Comparison of ENCODE assay signal across 17 cellular contexts in genomic region chr11:65243773-65244172, GRCh38. TPM values are rescaled to one million over a fixed set of nuclear protein-coding genes. Genes with fewer than 3 reads are reported as not detected.
DNase-seq lines count a peak whose midpoint lies in the region; TF ChIP-seq lines count a peak whose summit lies in the region.
"Had no signal": no experiment of that assay in that cellular context is flagged by ENCODE, and none has a peak within 500 bp of the region (broad histone marks: within the 10 kb centered on the region; RNA-seq: fewer than 3 reads in every experiment).

No MANE protein-coding gene starts in this region.

- TF ChIP-seq CTCF in chondrocyte (IDR thresholded peaks at IDR 0.05) (no peak), progenitor cell of endocrine pancreas (IDR thresholded peaks at IDR 0.05; ENCODE audit: unreplicated experiment) (no peak)

- DNase-seq in chondrocyte (ENCODE audit: low spot score) (peak; percentile 17), progenitor cell of endocrine pancreas (ENCODE audit: low spot score, unreplicated experiment) (no peak), SIG-M5 treated with dmso at 0.1 percent for 504 hours (lab: John Stamatoyannopoulos, UW; ENCODE audit: unreplicated experiment) (no peak), NCI-H187 (lab: John Stamatoyannopoulos, UW) (no peak)
- DNase-seq in activated naive CD8-positive, alpha-beta T cell treated with anti-CD3 and anti-CD28 coated beads for 36 hours, result no peak
- DNase-seq: BE2C; CD4-positive, alpha-beta memory T cell; DND-41; GDM1; GM23248; IMR-90; KBM-7 had no signal

- H3K9me3 ChIP-seq in HUES48 (ENCODE audit: control insufficient read depth, insufficient read depth, low read length) (no peaks in the 10 kb centered on the region), iPS-20b (ENCODE audit: insufficient read depth, low read depth, low read length) (no peaks in the 10 kb centered on the region)
- H3K9me3 ChIP-seq: A549, BE2C had no signal

- H3K4me3 ChIP-seq in HUES48 (ENCODE audit: low read depth, low read length), result no peak overlapping the region
- H3K4me3 ChIP-seq in iPS-20b (ENCODE audit: low read length), result no peak overlapping the region
- H3K4me3 ChIP-seq: A549, GM23248 had no signal

- H3K4me1 Mint-ChIP-seq in chondrocyte (ENCODE audit: low read depth), result no peaks in the 10 kb centered on the region
- peaks cover 8% of the 10 kb centered on the region for H3K4me1 Mint-ChIP-seq in progenitor cell of endocrine pancreas (ENCODE audit: low read depth)
- no peaks in the 10 kb centered on the region for H3K4me1 Mint-ChIP-seq in activated naive CD8-positive, alpha-beta T cell treated with anti-CD3 and anti-CD28 coated beads for 36 hours
- H3K4me1 Mint-ChIP-seq: CD4-positive, alpha-beta memory T cell had no signal

- H3K27ac Mint-ChIP-seq in chondrocyte (ENCODE audit: unreplicated experiment), result no peak overlapping the region
- peak overlapping the region; percentile 73 for H3K27ac Mint-ChIP-seq in progenitor cell of endocrine pancreas
- no peak overlapping the region for H3K27ac Mint-ChIP-seq in activated naive CD8-positive, alpha-beta T cell treated with anti-CD3 and anti-CD28 coated beads for 36 hours
- H3K27ac Mint-ChIP-seq: CD4-positive, alpha-beta memory T cell had no signal

- no peaks in the 10 kb centered on the region for H3K36me3 ChIP-seq in HUES48 (ENCODE audit: control insufficient read depth, insufficient read depth, low read length)
- no peaks in the 10 kb centered on the region for H3K36me3 ChIP-seq in iPS-20b (ENCODE audit: insufficient read depth, low read depth, low read length)
- H3K36me3 ChIP-seq: BE2C had no signal

- H3K27me3 Mint-ChIP-seq in chondrocyte (ENCODE audit: low read depth), result peaks cover 2% of the 10 kb centered on the region
- H3K27me3 Mint-ChIP-seq in progenitor cell of endocrine pancreas, result no peaks in the 10 kb centered on the region
- H3K27me3 Mint-ChIP-seq in activated naive CD8-positive, alpha-beta T cell treated with anti-CD3 and anti-CD28 coated beads for 36 hours, result no peaks in the 10 kb centered on the region
- H3K27me3 Mint-ChIP-seq: CD4-positive, alpha-beta memory T cell had no signal

- H3K4me1 ChIP-seq in HUES48 (ENCODE audit: control insufficient read depth, insufficient read depth, low read length) (peaks cover 7% of the 10 kb centered on the region), iPS-20b (ENCODE audit: insufficient read depth, low read length) (peaks cover 6% of the 10 kb centered on the region; the same call in 1 of the 2 replicates)
- H3K4me1 ChIP-seq: A549, BE2C had no signal

- H3K36me3 Mint-ChIP-seq in chondrocyte (ENCODE audit: low read depth), result no peaks in the 10 kb centered on the region
- H3K36me3 Mint-ChIP-seq in progenitor cell of endocrine pancreas (ENCODE audit: insufficient read depth), result peaks cover 4% of the 10 kb centered on the region
- H3K36me3 Mint-ChIP-seq in activated naive CD8-positive, alpha-beta T cell treated with anti-CD3 and anti-CD28 coated beads for 36 hours, result peaks cover 4% of the 10 kb centered on the region
- H3K36me3 Mint-ChIP-seq: CD4-positive, alpha-beta memory T cell had no signal

- H3K9me3 Mint-ChIP-seq in chondrocyte (ENCODE audit: low read depth), result peaks cover 5% of the 10 kb centered on the region
- H3K9me3 Mint-ChIP-seq in progenitor cell of endocrine pancreas (ENCODE audit: low read depth), result peaks cover 3% of the 10 kb centered on the region
- peaks cover 6% of the 10 kb centered on the region for H3K9me3 Mint-ChIP-seq in activated naive CD8-positive, alpha-beta T cell treated with anti-CD3 and anti-CD28 coated beads for 36 hours

- H3K27me3 ChIP-seq in HUES48 (ENCODE audit: control insufficient read depth, insufficient read depth, low read length), result no peaks in the 10 kb centered on the region
- H3K27me3 ChIP-seq in iPS-20b (ENCODE audit: insufficient read depth, low read length), result no peaks in the 10 kb centered on the region
- H3K27me3 ChIP-seq: BE2C had no signal

- H3K9ac ChIP-seq in HUES48 (ENCODE audit: low read depth, low read length) (no peak overlapping the region), iPS-20b (ENCODE audit: low read depth, low read length) (peak overlapping the region; percentile 45; the same call in 1 of the 2 replicates)
- H3K9ac ChIP-seq: GM23248 had no signal

- H3K4me3 Mint-ChIP-seq in chondrocyte (ENCODE audit: unreplicated experiment), result no peak overlapping the region
- H3K4me3 Mint-ChIP-seq in progenitor cell of endocrine pancreas (ENCODE audit: low read depth), result no peak overlapping the region
- no peak overlapping the region for H3K4me3 Mint-ChIP-seq in activated naive CD8-positive, alpha-beta T cell treated with anti-CD3 and anti-CD28 coated beads for 36 hours
- H3K4me3 Mint-ChIP-seq: CD4-positive, alpha-beta memory T cell had no signal

- H3K27ac ChIP-seq in HUES48 (ENCODE audit: low read depth, low read length) (peak overlapping the region; percentile 37), iPS-20b (ENCODE audit: low read length) (no peak overlapping the region)
- H3K27ac ChIP-seq: A549, C4-2B, GM23248, HL-60 had no signal

RNA-seq across cellular contexts. Expression of gene POLA2, which starts 18.0 kb away (rescaled TPM):
- 5.7 to 19.0 TPM (median 6.2 TPM) in 3 replicates for total RNA-seq in chondrocyte
- 24.4 and 27.4 TPM in 2 replicates for total RNA-seq in progenitor cell of endocrine pancreas
- total RNA-seq in activated naive CD8-positive, alpha-beta T cell treated with anti-CD3 and anti-CD28 coated beads for 36 hours, result 10 to 100 TPM; 73.8 to 74.5 TPM
